ENCODE assay signal across 9 cellular contexts in genomic region chr2:224169847-224170246, GRCh38.
"Had no signal": no experiment of that assay in that cellular context is flagged by ENCODE, and none has a peak within 500 bp of the region (broad histone marks: within the 10 kb centered on the region; RNA-seq: fewer than 3 reads in every experiment).

No MANE protein-coding gene starts in this region.

- H3K4me1 Mint-ChIP-seq: GM23338, IgD-negative memory B cell had no signal

- H3K9ac ChIP-seq: KMS-11 had no signal

- H3K4me2 ChIP-seq: GM23338, KMS-11 had no signal

- DNase-seq: H7, HFFc6, KBM-7 had no signal

- H3K36me3 ChIP-seq: HAP-1 had no signal

- ATAC-seq: GM23338, HCT116 had no signal

- H3K4me3 Mint-ChIP-seq: GM23338, HFFc6, IgD-negative memory B cell had no signal

- H2AFZ ChIP-seq: GM23338 had no signal

- H3K9me3 ChIP-seq: HAP-1 had no signal

- H3K4me1 ChIP-seq: HAP-1 had no signal

- H3K27ac Mint-ChIP-seq: GM23338, HFFc6, IgD-negative memory B cell had no signal

- H3K9me3 Mint-ChIP-seq: GM23338, HFFc6 had no signal

- H3K4me3 ChIP-seq: GM23338, HAP-1 had no signal

- H3K27ac ChIP-seq: HL-60, KMS-11 had no signal
